10 cellular contexts compared by ENCODE assay signal in the genomic region with DNA sequence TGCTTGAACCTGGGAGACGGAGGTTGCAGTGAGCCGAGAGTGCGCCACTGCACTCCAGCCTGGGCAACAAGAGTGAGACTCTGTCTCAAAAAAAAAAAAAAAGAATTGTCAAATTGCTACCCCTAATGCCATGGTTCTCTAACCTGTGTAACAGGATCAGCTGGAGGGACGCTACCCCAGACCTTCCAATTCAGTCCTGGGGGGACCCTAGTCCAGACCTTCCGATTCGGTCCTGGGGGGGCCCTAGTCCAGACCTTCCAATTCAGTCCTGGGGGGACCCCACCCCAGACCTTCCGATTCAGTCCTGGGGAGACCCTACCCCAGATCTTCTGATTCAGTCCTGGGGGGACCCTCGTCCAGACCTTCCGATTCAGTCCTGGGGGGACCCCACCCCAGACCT. TPM values are rescaled to one million over a fixed set of nuclear protein-coding genes. Genes with fewer than 3 reads are reported as not detected.
"Had no signal": no experiment of that assay in that cellular context is flagged by ENCODE, and none has a peak within 500 bp of the region (broad histone marks: within the 10 kb centered on the region; RNA-seq: fewer than 3 reads in every experiment).

No MANE protein-coding gene starts in this region.

- ATAC-seq: lower lobe of right lung; naive thymus-derived CD8-positive, alpha-beta T cell had no signal

- DNase-seq: activated CD4-positive, CD25-positive, alpha-beta regulatory T cell; activated naive CD4-positive, alpha-beta T cell treated with anti-CD3 and anti-CD28 coated beads for 36 hours; adrenal gland; erythroblast; hypothalamus; lower lobe of right lung; naive thymus-derived CD8-positive, alpha-beta T cell; testis had no signal

- H3K27me3 Mint-ChIP-seq: naive thymus-derived CD8-positive, alpha-beta T cell; type B pancreatic cell had no signal

- H3K9me3 Mint-ChIP-seq: activated naive CD4-positive, alpha-beta T cell treated with anti-CD3 and anti-CD28 coated beads for 36 hours; naive thymus-derived CD8-positive, alpha-beta T cell had no signal

- H3K27ac Mint-ChIP-seq: activated naive CD4-positive, alpha-beta T cell treated with anti-CD3 and anti-CD28 coated beads for 36 hours; type B pancreatic cell had no signal

- H3K4me3 Mint-ChIP-seq: activated naive CD4-positive, alpha-beta T cell treated with anti-CD3 and anti-CD28 coated beads for 36 hours; naive thymus-derived CD8-positive, alpha-beta T cell; type B pancreatic cell had no signal

RNA-seq across cellular contexts. Expression of gene MUC20, which starts 29.8 kb away (rescaled TPM):
- total RNA-seq: astrocyte had no signal
